ENCODE assay signal across 1 cellular context in the genomic region with DNA sequence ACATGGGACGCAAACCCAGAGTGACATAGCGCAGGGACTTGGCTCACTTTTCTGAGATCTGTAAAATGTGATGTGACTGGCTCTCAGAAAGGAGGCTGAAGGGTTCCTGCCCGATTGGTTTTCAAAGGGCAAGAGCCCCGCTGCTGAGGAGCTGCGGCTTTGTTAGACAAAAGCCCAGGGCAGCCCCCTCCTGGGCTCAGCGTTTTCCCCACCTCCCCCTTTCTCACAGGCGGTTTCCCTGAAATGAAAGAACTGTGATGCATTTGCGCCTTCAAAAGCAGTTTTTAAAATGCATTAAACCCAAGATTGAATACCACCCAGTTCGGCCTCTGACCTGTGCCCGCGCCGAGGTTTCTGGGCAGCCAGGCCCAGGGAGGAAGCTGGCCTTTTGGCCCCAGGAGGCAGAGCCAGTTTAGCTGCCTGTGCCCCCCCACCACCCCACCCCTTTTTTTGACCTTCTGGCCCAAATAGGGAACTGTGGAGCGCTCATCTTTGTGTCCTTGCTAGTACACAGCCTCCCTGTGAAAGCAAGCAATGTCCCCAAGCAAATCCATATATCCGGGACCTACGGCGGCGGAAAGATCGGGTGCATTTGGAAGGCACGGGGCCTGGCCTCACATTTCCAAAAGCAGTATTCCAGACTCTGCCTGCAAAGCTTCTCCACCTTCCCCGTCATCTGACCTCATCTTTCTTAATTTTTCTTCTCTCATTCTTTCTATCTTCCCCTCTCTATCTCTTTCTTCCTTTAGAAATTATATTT.
TF ChIP-seq lines count a peak whose summit lies in the region.

No MANE protein-coding gene starts in this region.

TF ChIP-seq in H1, 55 proteins besides CTCF, POLR2A, EP300 and RAD21:
- TF ChIP-seq CBX8 (IDR thresholded peaks at IDR 0.05; ENCODE audit: borderline replicate concordance, low read depth, low read length) (no peak), RNF2 (IDR thresholded peaks at IDR 0.05; ENCODE audit: borderline replicate concordance, low read depth, low read length, missing control alignments, poor library complexity, severe bottlenecking) (no peak), EZH2 (IDR thresholded peaks at IDR 0.05; ENCODE audit: low read depth, low read length, severe bottlenecking) (no peak), RBBP5 (IDR thresholded peaks at IDR 0.05; ENCODE audit: borderline replicate concordance, low read depth, low read length) (peak; percentile 63; the same call in 1 of the 2 replicates), TCF12 (IDR thresholded peaks at IDR 0.05; ENCODE audit: low read depth, low read length) (no peak), YY1 (IDR thresholded peaks at IDR 0.05; ENCODE audit: low read depth, low read length) (0 out of 2 replicates have a peak, but pooled peaks have one; percentile 12), SP4 (IDR thresholded peaks at IDR 0.05; ENCODE audit: low read length) (no peak), HDAC6 (IDR thresholded peaks at IDR 0.05; ENCODE audit: low read depth, low read length) (no peak), CHD7 (IDR thresholded peaks at IDR 0.05; ENCODE audit: insufficient replicate concordance, low read length) (no peak), SP1 (IDR thresholded peaks at IDR 0.05; ENCODE audit: low read depth, low read length) (0 out of 2 replicates have a peak, but pooled peaks have one; percentile 52), HDAC2 (IDR thresholded peaks at IDR 0.05; ENCODE audit: borderline replicate concordance in 1 of 2, low read depth in 2 of 2, low read length in 2 of 2) (peak; percentile 39 to 50; a peak in 1 of 4 replicates), ASH2L (IDR thresholded peaks at IDR 0.05; ENCODE audit: low read length) (peak; percentile 83), E2F6 (IDR thresholded peaks at IDR 0.05) (no peak), BCL11A (IDR thresholded peaks at IDR 0.05; ENCODE audit: low read depth in 2 of 2, low read length in 2 of 2) (no peak), BACH1 (IDR thresholded peaks at IDR 0.05; ENCODE audit: low read length) (no peak)
- TF ChIP-seq, protein P1, sequence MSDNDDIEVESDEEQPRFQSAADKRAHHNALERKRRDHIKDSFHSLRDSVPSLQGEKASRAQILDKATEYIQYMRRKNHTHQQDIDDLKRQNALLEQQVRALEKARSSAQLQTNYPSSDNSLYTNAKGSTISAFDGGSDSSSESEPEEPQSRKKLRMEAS (IDR thresholded peaks at IDR 0.05), result no peak
